In genomic region chr15:36888018-36888992, GRCh38 we compare ENCODE assay signal across 11 cellular contexts.
A peak's percentile ranks its signal among the peaks of the same experiment; 100 is the strongest.
DNase-seq lines count a peak whose midpoint lies in the region; ATAC-seq, FAIRE-seq and TF ChIP-seq lines count a peak whose summit lies in the region.
"Had no signal": no experiment of that assay in that cellular context is flagged by ENCODE, and none has a peak within 500 bp of the region (broad histone marks: within the 10 kb centered on the region; RNA-seq: fewer than 3 reads in every experiment).

No MANE protein-coding gene starts in this region.

- peak; percentile 68 for DNase-seq in HTR-8/SVneo (ENCODE audit: insufficient read length, low spot score)
- DNase-seq in kidney = peak; percentile 75
- DNase-seq in DMS79 (lab: John Stamatoyannopoulos, UW) = no peak
- DNase-seq: activated CD4-positive, alpha-beta T cell treated with anti-CD3 and anti-CD28 coated beads, Interleukin-2, amount 50 U/mL, for 4 hours; RPMI8226 had no signal

- no peaks in the 10 kb centered on the region for H3K36me3 Mint-ChIP-seq in stimulated activated memory B cell treated with anti-CD40 and anti-IgM and Interleukin-4, amounts not matched to agents 10 μg/mL and 1 μg/mL and 100 μg/mL, for 72 hours

- TF ChIP-seq CTCF in kidney (IDR thresholded peaks at IDR 0.05; ENCODE audit: borderline replicate concordance, extremely low read depth, insufficient read depth) = no peak

- H3K4me3 ChIP-seq in duodenal mucosa (ENCODE audit: low read depth in 1 of 2, low read length in 2 of 2) (peak overlapping the region; percentile 66 to 69), kidney (ENCODE audit: low read length in 2 of 2) (peak overlapping the region; percentile 23 to 47)
- H3K4me3 ChIP-seq: lung had no signal

- peaks cover 2% of the 10 kb centered on the region for H3K9me3 Mint-ChIP-seq in stimulated activated memory B cell treated with anti-CD40 and anti-IgM and Interleukin-4, amounts not matched to agents 10 μg/mL and 1 μg/mL and 100 μg/mL, for 72 hours

- FAIRE-seq in HTR-8/SVneo (lab: Jason Lieb, UNC) = no peak
- no peak for FAIRE-seq in kidney (lab: Jason Lieb, UNC)

- H3K36me3 ChIP-seq in duodenal mucosa (ENCODE audit: control insufficient read depth in 1 of 2, insufficient read depth in 2 of 2, low read length in 2 of 2) (no peaks in the 10 kb centered on the region), kidney (ENCODE audit: control insufficient read depth in 1 of 2, insufficient read depth in 2 of 2, low read length in 2 of 2) (no peaks in the 10 kb centered on the region)

- H3K9ac ChIP-seq in duodenal mucosa (ENCODE audit: low read depth in 1 of 2, low read length in 2 of 2) = peak overlapping the region in 1 of 2 donors; percentile 1
- peak overlapping the region in 1 of 2 donors; percentile 46 for H3K9ac ChIP-seq in kidney (ENCODE audit: low read length in 2 of 2)

- peak; percentile 31 for ATAC-seq in stimulated activated memory B cell treated with anti-CD40 and anti-IgM and Interleukin-4, amounts not matched to agents 10 μg/mL and 1 μg/mL and 100 μg/mL, for 72 hours
- ATAC-seq in GM21825 (IDR thresholded peaks at IDR 0.05; ENCODE audit: unreplicated experiment) = no peak
- no peak for ATAC-seq in GM18873 (IDR thresholded peaks at IDR 0.05; ENCODE audit: low FRiP score, unreplicated experiment)
- ATAC-seq in GM18861 (IDR thresholded peaks at IDR 0.05; ENCODE audit: unreplicated experiment) = no peak

- H3K27me3 ChIP-seq in duodenal mucosa (ENCODE audit: control insufficient read depth in 1 of 2, insufficient read depth in 2 of 2, low read length in 2 of 2) = peaks cover 8 to 19% of the 10 kb centered on the region in 2 donors

- H3K27ac Mint-ChIP-seq in stimulated activated memory B cell treated with anti-CD40 and anti-IgM and Interleukin-4, amounts not matched to agents 10 μg/mL and 1 μg/mL and 100 μg/mL, for 72 hours = no peak overlapping the region

- H3K9me3 ChIP-seq in duodenal mucosa (ENCODE audit: control insufficient read depth in 1 of 2, low read length in 2 of 2) (no peaks in the 10 kb centered on the region), kidney (ENCODE audit: control insufficient read depth in 1 of 2, low read length in 2 of 2) (no peaks in the 10 kb centered on the region)

- H3K27me3 Mint-ChIP-seq in stimulated activated memory B cell treated with anti-CD40 and anti-IgM and Interleukin-4, amounts not matched to agents 10 μg/mL and 1 μg/mL and 100 μg/mL, for 72 hours = peaks cover 67% of the 10 kb centered on the region

- H3K27ac ChIP-seq in duodenal mucosa (ENCODE audit: low read depth, low read length) (no peak overlapping the region), kidney (ENCODE audit: low read depth in 2 of 2, low read length in 2 of 2) (peak overlapping the region in 1 of 2 donors; percentile 49)

- intact Hi-C loops in kidney (cut with DNase I) = loop anchor here (10.0 kb wide), 1 partner anchor 216 kb away; the partner anchor contains the start of gene MEIS2

- no peak overlapping the region for H3K4me3 Mint-ChIP-seq in stimulated activated memory B cell treated with anti-CD40 and anti-IgM and Interleukin-4, amounts not matched to agents 10 μg/mL and 1 μg/mL and 100 μg/mL, for 72 hours

- H3K4me1 ChIP-seq in duodenal mucosa (ENCODE audit: control insufficient read depth in 1 of 2, insufficient read depth in 2 of 2, low read length in 2 of 2) = peaks cover 0 to 7% of the 10 kb centered on the region in 2 donors
- peaks cover 2 to 8% of the 10 kb centered on the region in 2 donors for H3K4me1 ChIP-seq in kidney (ENCODE audit: control insufficient read depth in 1 of 2, insufficient read depth in 1 of 2, low read depth in 1 of 2, low read length in 2 of 2)

- peaks cover 20% of the 10 kb centered on the region for H3K4me1 Mint-ChIP-seq in stimulated activated memory B cell treated with anti-CD40 and anti-IgM and Interleukin-4, amounts not matched to agents 10 μg/mL and 1 μg/mL and 100 μg/mL, for 72 hours
